ENCODE assay signal across 11 cellular contexts in the genomic region with DNA sequence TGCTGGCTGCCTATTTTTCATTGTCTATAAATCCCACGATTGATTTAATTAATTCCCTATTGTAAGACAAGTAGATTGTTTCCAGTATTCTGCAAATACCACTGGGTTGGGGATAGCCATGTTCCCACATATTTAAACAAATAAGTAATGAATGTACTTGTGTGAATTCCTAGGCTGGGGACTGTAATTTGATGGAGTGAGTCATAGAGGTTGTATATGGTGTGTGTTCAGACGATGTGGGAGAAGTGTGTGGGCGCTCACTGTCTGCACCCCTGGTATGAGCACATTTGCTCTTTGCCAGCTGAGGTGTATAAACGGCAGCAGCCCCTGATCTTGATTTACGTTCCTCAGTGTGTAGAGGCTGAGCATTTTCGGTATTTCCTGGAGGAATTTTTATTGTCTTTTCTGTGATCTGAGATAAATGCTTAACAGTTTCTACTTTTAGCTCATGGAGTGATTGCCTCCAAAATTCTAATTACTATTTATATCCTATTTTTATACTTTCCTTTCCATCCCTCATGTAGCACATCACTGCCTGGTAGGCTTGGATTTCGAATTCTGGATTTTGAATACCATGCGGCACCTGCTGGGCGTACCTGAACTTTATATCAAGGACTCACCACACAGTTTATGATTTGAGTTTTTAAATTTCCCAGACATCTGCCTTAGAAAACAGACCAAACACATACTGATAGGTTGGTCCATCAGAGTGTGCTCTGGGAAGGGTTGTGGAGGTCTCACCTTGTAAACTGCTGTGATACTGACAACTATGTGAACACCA. TPM values are rescaled to one million over a fixed set of nuclear protein-coding genes. Genes with fewer than 3 reads are reported as not detected.
DNase-seq lines count a peak whose midpoint lies in the region; ATAC-seq and TF ChIP-seq lines count a peak whose summit lies in the region.
"Had no signal": no experiment of that assay in that cellular context is flagged by ENCODE, and none has a peak within 500 bp of the region (broad histone marks: within the 10 kb centered on the region; RNA-seq: fewer than 3 reads in every experiment).

No MANE protein-coding gene starts in this region.

- no peak overlapping the region for H3K4me3 ChIP-seq in fibroblast of the aortic adventitia (ENCODE audit: low read depth, low read length)
- no peak overlapping the region for H3K4me3 ChIP-seq in upper lobe of left lung
- H3K4me3 ChIP-seq: A549 had no signal

- DNase-seq in activated CD4-positive, alpha-beta T cell treated with anti-CD3 and anti-CD28 coated beads for 4 hours, result peak; percentile 37 to 59
- DNase-seq in activated CD4-positive, alpha-beta T cell treated with anti-CD3 and anti-CD28 coated beads for 1 hour, result no peak
- DNase-seq in activated CD4-positive, alpha-beta T cell treated with anti-CD3 and anti-CD28 coated beads, Interleukin-2, amount 50 U/mL, for 48 hours, result peak; percentile 36 to 48
- peak; percentile 58 for DNase-seq in fibroblast of the aortic adventitia (ENCODE audit: low read depth)
- peak; percentile 20 to 49 for DNase-seq in stimulated activated CD4-positive, alpha-beta T cell treated with anti-CD3 and anti-CD28 coated beads, Interleukin-4, amount 100 ng/mL, for 4 hours
- no peak for DNase-seq in midbrain (lab: John Stamatoyannopoulos, UW)
- no peak for DNase-seq in C1 segment of cervical spinal cord (lab: John Stamatoyannopoulos, UW)
- no peak for DNase-seq in upper lobe of left lung
- DNase-seq: NCI-H2081 had no signal

- TF ChIP-seq EP300 in upper lobe of left lung (IDR thresholded peaks at IDR 0.05), result no peak

- H3K4me1 ChIP-seq in upper lobe of left lung, result peaks cover 36 to 49% (median 44%) of the 10 kb centered on the region in 4 donors

- no peaks in the 10 kb centered on the region for H3K36me3 ChIP-seq in upper lobe of left lung

- H3K9me3 ChIP-seq in upper lobe of left lung, result no peaks in the 10 kb centered on the region
- H3K9me3 ChIP-seq: A549 had no signal

- H3K27me3 ChIP-seq in upper lobe of left lung, result no peaks in the 10 kb centered on the region

- no peak for TF ChIP-seq CTCF in fibroblast of the aortic adventitia (IDR thresholded peaks at IDR 0.05; ENCODE audit: insufficient read depth, low read length)
- TF ChIP-seq CTCF in upper lobe of left lung (IDR thresholded peaks at IDR 0.05), result no peak

- no peak overlapping the region for H3K27ac ChIP-seq in upper lobe of left lung
- H3K27ac ChIP-seq: A549, HL-60 had no signal

- no peak for TF ChIP-seq POLR2A in upper lobe of left lung (IDR thresholded peaks at IDR 0.05)

- 58 to 63% methylated on average over 9 of the region's 9 CpGs for WGBS in upper lobe of left lung, 2 donors

- ATAC-seq in upper lobe of left lung (ENCODE audit: low FRiP score in 2 of 2), result no peak
- ATAC-seq: A549 had no signal

RNA-seq across cellular contexts. Expression of a gene that starts 6.2 kb away (rescaled TPM):
- total RNA-seq in fibroblast of the aortic adventitia (ENCODE audit: low replicate concordance) (23.2 and 51.6 TPM in 2 replicates), upper lobe of left lung (100 to 1,000 TPM in 1 of 6 donors, 10 to 100 TPM in 5; 46.7 to 107 (median 74.7) TPM)

Comparison
In these comparisons a context has a peak if more than half of its experiments do, and no peak if none do; other contexts are left out.
1. DNase-seq: peak in activated CD4-positive, alpha-beta T cell treated with anti-CD3 and anti-CD28 coated beads for 4 hours (2 of 2), activated CD4-positive, alpha-beta T cell treated with anti-CD3 and anti-CD28 coated beads, Interleukin-2, amount 50 U/mL, for 48 hours (2 of 2), fibroblast of the aortic adventitia (single experiment) and stimulated activated CD4-positive, alpha-beta T cell treated with anti-CD3 and anti-CD28 coated beads, Interleukin-4, amount 100 ng/mL, for 4 hours (2 of 2); none in activated CD4-positive, alpha-beta T cell treated with anti-CD3 and anti-CD28 coated beads for 1 hour (single experiment), midbrain (single experiment), C1 segment of cervical spinal cord (0 of 14) and upper lobe of left lung (0 of 2).